In genomic region chr2:134919360-134920210, GRCh38 we compare ENCODE assay signal across 1 cellular context.
TF ChIP-seq lines count a peak whose summit lies in the region.

No MANE protein-coding gene starts in this region.

TF ChIP-seq in K562, 482 proteins besides CTCF, POLR2A, EP300 and RAD21 (continued from another document):
- TF ChIP-seq RERE (CRISPR knock-in tag; IDR thresholded peaks at IDR 0.05; ENCODE audit: borderline replicate concordance) (no peak), TFE3 (CRISPR knock-in tag; IDR thresholded peaks at IDR 0.05) (peak; percentile 94), ZBTB49 (CRISPR knock-in tag; IDR thresholded peaks at IDR 0.05; ENCODE audit: borderline replicate concordance) (no peak), ZNF511 (CRISPR knock-in tag; IDR thresholded peaks at IDR 0.05) (no peak), RAD51 (IDR thresholded peaks at IDR 0.05; ENCODE audit: borderline replicate concordance, low read depth) (peak; percentile 80), KLF10 (CRISPR knock-in tag; IDR thresholded peaks at IDR 0.05) (no peak), TRIM24 (IDR thresholded peaks at IDR 0.05) (no peak), CREM (IDR thresholded peaks at IDR 0.05; ENCODE audit: low read depth) (0 out of 2 replicates have a peak, but pooled peaks have one; percentile 8), CBX1 (IDR thresholded peaks at IDR 0.05; ENCODE audit: low read depth) (no peak), NEUROD1 (IDR thresholded peaks at IDR 0.05; ENCODE audit: borderline replicate concordance, low read depth, low read length, partially characterized antibody) (no peak), NUFIP1 (IDR thresholded peaks at IDR 0.05; ENCODE audit: partially characterized antibody) (no peak), CREB5 (CRISPR knock-in tag; IDR thresholded peaks at IDR 0.05) (no peak), CHD2 (IDR thresholded peaks at IDR 0.05; ENCODE audit: low read depth, low read length) (no peak), E2F1 (CRISPR knock-in tag; IDR thresholded peaks at IDR 0.05) (no peak), THAP7 (CRISPR knock-in tag; IDR thresholded peaks at IDR 0.05) (no peak), ZNF311 (CRISPR knock-in tag; IDR thresholded peaks at IDR 0.05) (no peak), PYGO2 (tag; IDR thresholded peaks at IDR 0.05) (no peak), ZNF589 (CRISPR knock-in tag; IDR thresholded peaks at IDR 0.05; ENCODE audit: low read depth) (no peak), TOE1 (IDR thresholded peaks at IDR 0.05; ENCODE audit: borderline replicate concordance) (peak; percentile 86), TOE1 (CRISPR knock-in tag; IDR thresholded peaks at IDR 0.05; ENCODE audit: borderline replicate concordance, low read depth) (no peak), ZNF696 (CRISPR knock-in tag; conservative IDR thresholded peaks at IDR 0.05) (no peak)
